Comparison of ENCODE assay signal across 26 cellular contexts in the genomic region with DNA sequence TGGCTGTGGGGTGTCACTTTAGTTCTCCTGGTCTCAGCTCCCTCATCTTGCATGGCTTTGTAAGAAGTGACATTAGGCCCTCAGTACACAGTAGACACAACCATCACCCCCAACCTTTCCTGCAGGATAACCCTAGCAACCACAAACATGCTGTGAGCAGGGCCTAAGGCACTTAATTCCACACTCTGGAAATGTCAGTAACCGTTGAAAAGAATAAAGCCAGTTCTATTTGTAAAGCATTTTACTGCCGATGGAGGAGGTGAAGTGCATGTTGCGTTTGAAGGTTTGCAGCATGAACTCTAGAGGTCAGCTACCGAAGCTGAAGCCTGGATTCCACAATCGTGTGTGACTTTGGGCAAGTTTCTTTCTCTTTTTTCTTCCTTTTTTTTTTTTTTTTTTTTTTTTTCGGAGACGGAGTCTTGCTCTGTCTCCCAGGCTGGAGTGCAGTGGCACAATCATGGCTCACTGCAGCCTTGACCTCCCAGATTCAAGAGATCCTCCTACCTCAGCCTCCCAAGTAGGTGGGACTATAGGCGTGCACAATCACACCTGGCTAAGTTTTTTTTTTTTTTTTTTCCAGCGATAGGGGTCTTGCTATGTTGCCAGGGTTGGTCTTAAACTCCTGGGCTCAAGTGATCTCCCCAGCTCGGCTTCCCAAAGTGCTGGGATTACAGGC. TPM values are rescaled to one million over a fixed set of nuclear protein-coding genes. Genes with fewer than 3 reads are reported as not detected.
DNase-seq lines count a peak whose midpoint lies in the region; ATAC-seq and TF ChIP-seq lines count a peak whose summit lies in the region.
"Had no signal": no experiment of that assay in that cellular context is flagged by ENCODE, and none has a peak within 500 bp of the region (broad histone marks: within the 10 kb centered on the region; RNA-seq: fewer than 3 reads in every experiment).

No MANE protein-coding gene starts in this region.

- no peak for TF ChIP-seq CTCF in Panc1 (IDR thresholded peaks at IDR 0.05)
- TF ChIP-seq CTCF in foreskin keratinocyte (conservative IDR thresholded peaks at IDR 0.05), result no peak
- TF ChIP-seq CTCF in suprapubic skin (IDR thresholded peaks at IDR 0.05), result no peak

- TF ChIP-seq EP300 in suprapubic skin (IDR thresholded peaks at IDR 0.05), result no peak

- no TSS peak for BruUV-seq in Panc1 (replicated peaks; lab: Mats Ljungman, UMichigan)

- no peaks in the 10 kb centered on the region for H3K36me3 ChIP-seq in Panc1 (ENCODE audit: control insufficient read depth, insufficient read depth, low read length)
- H3K36me3 ChIP-seq in suprapubic skin, result no peaks in the 10 kb centered on the region
- H3K36me3 ChIP-seq: spleen, upper lobe of left lung had no signal

- 63% methylated on average over 10 of the region's 10 CpGs for WGBS in suprapubic skin

- in situ Hi-C loops in Panc1 (cut with HindIII; ENCODE audit: low pct_unique_long_range_greater_than_20kb, low sequenced_read_pairs), result no loop called here

- H3K4me1 ChIP-seq in Panc1 (ENCODE audit: control insufficient read depth, insufficient read depth, low read length) (peaks cover 47% of the 10 kb centered on the region), foreskin keratinocyte (peaks cover 34% of the 10 kb centered on the region), suprapubic skin (peaks cover 15% of the 10 kb centered on the region)
- H3K4me1 ChIP-seq: upper lobe of left lung had no signal

- H3K4me3 ChIP-seq in Panc1 (ENCODE audit: low read depth in 2 of 2, low read length in 2 of 2) (no peak overlapping the region), suprapubic skin (peak overlapping the region; percentile 11)
- H3K4me3 ChIP-seq: mucosa of descending colon, spleen, upper lobe of left lung had no signal

- ATAC-seq in Panc1, result peak; percentile 68
- no peak for ATAC-seq in foreskin keratinocyte
- ATAC-seq in HG02571 (IDR thresholded peaks at IDR 0.05; ENCODE audit: unreplicated experiment), result no peak
- ATAC-seq: activated CD8-positive, alpha-beta memory T cell treated with anti-CD3 and anti-CD28 coated beads, Interleukin-2, amount 10 ng/mL, durations not matched to agents 7 days and 5 days; mucosa of descending colon; T-cell had no signal

- H3K27ac ChIP-seq in Panc1 (ENCODE audit: low read length) (peak overlapping the region; percentile 76), foreskin keratinocyte (peak overlapping the region; percentile 77), suprapubic skin (peak overlapping the region; percentile 83)
- H3K27ac ChIP-seq: KMS-11, spleen, upper lobe of left lung had no signal

- H3K27me3 ChIP-seq in Panc1 (ENCODE audit: control insufficient read depth, insufficient read depth, low read length) (no peaks in the 10 kb centered on the region), foreskin keratinocyte (no peaks in the 10 kb centered on the region), suprapubic skin (no peaks in the 10 kb centered on the region)
- H3K27me3 ChIP-seq: spleen, upper lobe of left lung had no signal

- intact Hi-C loops in Panc1 (cut with micrococcal nuclease; ENCODE audit: unreplicated experiment), result no loop called here

- TF ChIP-seq POLR2A in suprapubic skin (IDR thresholded peaks at IDR 0.05), result no peak

- DNase-seq in NCI-H146 (lab: John Stamatoyannopoulos, UW) (peak; percentile 5), NCI-H146 treated with DMSO at 0.1 percent for 48 hours (lab: John Stamatoyannopoulos, UW; ENCODE audit: unreplicated experiment) (no peak), Panc1 (ENCODE audit: low read depth, low spot score) (no peak), foreskin keratinocyte (no peak), suprapubic skin (ENCODE audit: low spot score in 2 of 2) (peak; percentile 9 to 58), NCI-H345 (lab: John Stamatoyannopoulos, UW) (no peak), iPS-NIHi11 (ENCODE audit: low spot score) (no peak)
- DNase-seq: 8988T; activated CD4-positive, alpha-beta T cell treated with anti-CD3 and anti-CD28 coated beads for 4 hours; activated CD8-positive, alpha-beta memory T cell treated with anti-CD3 and anti-CD28 coated beads, Interleukin-2, amount 10 ng/mL, durations not matched to agents 7 days and 5 days; activated naive CD8-positive, alpha-beta T cell treated with anti-CD3 and anti-CD28 coated beads for 36 hours; GF-D8; GOT3; mucosa of descending colon; NCI-H1048; NCI-H2029; NCI-H510A treated with DMSO at 0.1 percent for 48 hours; spleen; stimulated activated CD4-positive, alpha-beta T cell treated with anti-CD3 and anti-CD28 coated beads, Interleukin-4, amount 100 ng/mL, for 24 hours; T-cell; upper lobe of left lung had no signal

- CTCF ChIA-PET in Panc1 (lab: Charles Lee), result interaction anchor here (0.6 to 0.8 kb wide), 3 partner anchors 40 to 1323 kb away, joined by 3 read pairs; no protein-coding TSS in a partner anchor

- H3K9me3 ChIP-seq in Panc1 (ENCODE audit: control insufficient read depth, insufficient read depth, low read depth, low read length) (no peaks in the 10 kb centered on the region), suprapubic skin (no peaks in the 10 kb centered on the region)
- H3K9me3 ChIP-seq: mucosa of descending colon, spleen, upper lobe of left lung had no signal

- POLR2A ChIA-PET in Panc1 (lab: Charles Lee), result interaction anchor here (0.5 to 0.7 kb wide), 3 partner anchors 27 to 53 kb away, joined by 4 to 8 read pairs (median 6); no protein-coding TSS in a partner anchor

RNA-seq across cellular contexts. Expression of gene TOB1, which starts 26.1 kb away (rescaled TPM):
- total RNA-seq in Panc1 (2021; ENCODE audit: unreplicated experiment) (117 TPM), foreskin keratinocyte (45.2 and 49.1 TPM in 2 replicates), suprapubic skin (100 to 1,000 TPM; 151 to 255 (median 174) TPM)
- 82.6 TPM for polyA plus RNA-seq in Panc1 (2012; ENCODE audit: insufficient read length)
- 31.7 and 35.3 TPM in 2 replicates for polyA plus RNA-seq in foreskin keratinocyte

RNA-seq across cellular contexts. Expression of gene WFIKKN2, which starts 56.9 kb away (rescaled TPM):
- total RNA-seq in Panc1 (2021; ENCODE audit: unreplicated experiment), result 0.05 TPM
- polyA plus RNA-seq in Panc1 (2012; ENCODE audit: insufficient read length), result not detected
- not detected in 2 replicates for total RNA-seq in foreskin keratinocyte
- polyA plus RNA-seq in foreskin keratinocyte, result not detected in 2 replicates
- under 1 TPM; 0.36 to 0.93 (median 0.65) TPM for total RNA-seq in suprapubic skin
- total RNA-seq: activated CD8-positive, alpha-beta memory T cell treated with anti-CD3 and anti-CD28 coated beads, Interleukin-2, amount 10 ng/mL, durations not matched to agents 7 days and 5 days; activated naive CD8-positive, alpha-beta T cell treated with anti-CD3 and anti-CD28 coated beads for 36 hours; activated T-helper 2 cell treated with anti-CD3 and anti-CD28 coated beads, Interferon-gamma antibody, Interleukin-2, Interleukin-4, amounts not matched to agents 10 μg/mL and 5 μg/mL and 100 μg/mL, durations not matched to agents 14 hours and 24 hours and 36 hours; pulmonary artery endothelial cell; T-cell had no signal
- polyA plus RNA-seq: BJ had no signal

Comparison
In these comparisons a context has a peak if more than half of its experiments do, and no peak if none do; other contexts are left out.
1. DNase-seq: peak in NCI-H146 (single experiment) and suprapubic skin (2 of 2); none in NCI-H146 treated with DMSO at 0.1 percent for 48 hours (single experiment), Panc1 (single experiment), foreskin keratinocyte (0 of 2), NCI-H345 (single experiment) and iPS-NIHi11 (single experiment).
2. Peak in every context shown above with its lines, with median percentiles within 50 percentile points of each other: H3K27ac ChIP-seq.